In the genomic region with DNA sequence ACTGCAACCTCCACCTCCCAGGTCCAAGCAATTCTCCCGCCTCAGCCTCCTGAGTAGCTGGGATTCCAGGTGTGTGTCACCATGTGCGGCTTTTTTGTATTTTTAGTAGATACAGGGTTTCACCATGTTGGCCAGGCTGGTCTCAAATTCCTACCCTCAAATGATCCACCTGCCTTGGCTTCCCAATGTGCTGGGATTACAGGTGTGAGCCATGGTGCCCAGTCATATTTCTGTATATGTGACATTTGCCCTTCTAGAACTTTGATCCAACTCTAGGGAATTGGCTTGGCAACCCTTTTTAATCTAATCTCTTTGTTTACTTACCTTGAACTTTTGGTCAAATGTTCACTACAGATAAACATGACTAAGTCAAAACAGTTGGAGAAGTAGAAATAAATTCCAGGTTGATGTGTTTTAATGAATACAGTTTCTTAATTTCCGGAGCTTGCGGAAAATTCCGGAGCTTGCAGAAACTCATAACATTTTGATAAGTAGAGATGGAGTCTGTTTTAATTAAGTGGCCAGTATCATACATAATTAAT, we compare ENCODE assay signal across 21 cellular contexts. TPM values are rescaled to one million over a fixed set of nuclear protein-coding genes. Genes with fewer than 3 reads are reported as not detected.
DNase-seq lines count a peak whose midpoint lies in the region; ATAC-seq and TF ChIP-seq lines count a peak whose summit lies in the region.
"Had no signal": no experiment of that assay in that cellular context is flagged by ENCODE, and none has a peak within 500 bp of the region (broad histone marks: within the 10 kb centered on the region; RNA-seq: fewer than 3 reads in every experiment).

No MANE protein-coding gene starts in this region.

- H3K9me3 Mint-ChIP-seq in type B pancreatic cell: no peaks in the 10 kb centered on the region
- H3K9me3 Mint-ChIP-seq: CD4-positive, alpha-beta T cell had no signal

- H3K36me3 Mint-ChIP-seq in type B pancreatic cell: no peaks in the 10 kb centered on the region

- H3K27ac ChIP-seq in duodenal mucosa (ENCODE audit: low read depth, low read length): peak overlapping the region; percentile 44
- H3K27ac ChIP-seq in liver (ENCODE audit: low read depth in 1 of 2, low read length in 2 of 2): peak overlapping the region; percentile 83 to 85
- H3K27ac ChIP-seq: BLaER1, KMS-11 had no signal

- peak overlapping the region; percentile 7 for H3K27ac Mint-ChIP-seq in type B pancreatic cell
- H3K27ac Mint-ChIP-seq: CD4-positive, alpha-beta T cell had no signal

- TF ChIP-seq RAD21 in liver (IDR thresholded peaks at IDR 0.05): peak; percentile 37 to 43

- DNase-seq in HT-29 (ENCODE audit: low spot score): peak; percentile 15
- no peak for DNase-seq in type B pancreatic cell (ENCODE audit: extremely low spot score, unreplicated experiment)
- DNase-seq in amniotic stem cell (lab: John Stamatoyannopoulos, UW): no peak
- DNase-seq in SK-N-DZ (ENCODE audit: low spot score): no peak
- DNase-seq: CD4-positive, alpha-beta T cell; GOT3; IMR-90; MM.1S; NCI-H2029; NCI-H446; NCI-H524 treated with DMSO at 0.1 percent for 48 hours; NCI-H774; NK-92 treated with Interleukin-12 subunit alpha and Interleukin-12 subunit beta, amount 100 ng/mL, for 24 hours; PC-3 had no signal

- no peak for TF ChIP-seq CTCF in liver (IDR thresholded peaks at IDR 0.05; ENCODE audit: low read depth, low read length, missing input control)
- TF ChIP-seq CTCF in type B pancreatic cell (conservative IDR thresholded peaks at IDR 0.05): no peak

- peaks cover 12% of the 10 kb centered on the region for H3K4me1 Mint-ChIP-seq in type B pancreatic cell (ENCODE audit: unreplicated experiment)

- WGBS in liver: 45% methylated on average over 5 of the region's 5 CpGs

- no peak overlapping the region for H3K4me3 Mint-ChIP-seq in type B pancreatic cell
- H3K4me3 Mint-ChIP-seq: CD4-positive, alpha-beta T cell had no signal

- H3K36me3 ChIP-seq in duodenal mucosa (ENCODE audit: control insufficient read depth in 1 of 2, insufficient read depth in 2 of 2, low read length in 2 of 2) (no peaks in the 10 kb centered on the region), liver (ENCODE audit: control insufficient read depth in 4 of 4, insufficient read depth in 3 of 4, low read depth in 1 of 4, low read length in 3 of 4) (no peaks in the 10 kb centered on the region)
- H3K36me3 ChIP-seq: BLaER1 had no signal

- H3K27me3 Mint-ChIP-seq in type B pancreatic cell: no peaks in the 10 kb centered on the region
- H3K27me3 Mint-ChIP-seq: CD4-positive, alpha-beta T cell had no signal

- H3K4me1 ChIP-seq in duodenal mucosa (ENCODE audit: control insufficient read depth in 1 of 2, insufficient read depth in 2 of 2, low read length in 2 of 2) (peaks cover 7 to 14% of the 10 kb centered on the region in 2 donors), liver (ENCODE audit: control insufficient read depth in 4 of 4, insufficient read depth in 4 of 4, low read length in 3 of 4) (peaks cover 16 to 39% (median 29%) of the 10 kb centered on the region in 4 donors)

- no peaks in the 10 kb centered on the region for H3K27me3 ChIP-seq in duodenal mucosa (ENCODE audit: control insufficient read depth in 1 of 2, insufficient read depth in 2 of 2, low read length in 2 of 2)
- no peaks in the 10 kb centered on the region for H3K27me3 ChIP-seq in liver (ENCODE audit: control insufficient read depth in 4 of 4, insufficient read depth in 4 of 4, low read length in 3 of 4)
- H3K27me3 ChIP-seq: BLaER1 had no signal

- H3K4me3 ChIP-seq in duodenal mucosa (ENCODE audit: low read depth in 1 of 2, low read length in 2 of 2) (no peak overlapping the region), liver (ENCODE audit: low read depth in 1 of 3, low read length in 3 of 3) (no peak overlapping the region)
- H3K4me3 ChIP-seq: BLaER1 had no signal

- no peaks in the 10 kb centered on the region for H3K9me3 ChIP-seq in duodenal mucosa (ENCODE audit: control insufficient read depth in 1 of 2, low read length in 2 of 2)
- H3K9me3 ChIP-seq in liver (ENCODE audit: control insufficient read depth in 4 of 4, low read length in 3 of 4): no peaks in the 10 kb centered on the region

- no peak for ATAC-seq in GM21619 (IDR thresholded peaks at IDR 0.05; ENCODE audit: unreplicated experiment)
- ATAC-seq: HCT116, PC-3, SK-N-SH treated with all-trans-retinoic acid at 6 μM for 48 hours had no signal

- H3K9ac ChIP-seq in duodenal mucosa (ENCODE audit: low read depth in 1 of 2, low read length in 2 of 2) (no peak overlapping the region), liver (ENCODE audit: low read depth in 1 of 2, low read length in 2 of 2) (peak overlapping the region in 1 of 2 donors; percentile 34)
- H3K9ac ChIP-seq: BLaER1, KMS-11 had no signal

TF ChIP-seq in liver, 16 proteins besides CTCF, POLR2A, EP300 and RAD21:
- TF ChIP-seq EGR1 (IDR thresholded peaks at IDR 0.05; ENCODE audit: low read depth in 2 of 2) (peak in 1 of 2 donors; percentile 24), ATF3 (IDR thresholded peaks at IDR 0.05) (no peak), GABPA (IDR thresholded peaks at IDR 0.05 in 1 of 2, conservative IDR thresholded peaks at IDR 0.05 in 1 of 2) (no peak), NR2F2 (IDR thresholded peaks at IDR 0.05) (peak; percentile 87), RXRA (IDR thresholded peaks at IDR 0.05) (peak; percentile 85 to 93), HNF4A (conservative IDR thresholded peaks at IDR 0.05) (peak; percentile 94 to 95), TAF1 (conservative IDR thresholded peaks at IDR 0.05) (no peak), HNF4G (IDR thresholded peaks at IDR 0.05) (no peak), SP1 (IDR thresholded peaks at IDR 0.05) (peak; percentile 90), FOXA2 (IDR thresholded peaks at IDR 0.05) (peak; percentile 95), ZBTB33 (IDR thresholded peaks at IDR 0.05) (peak; percentile 86), MAX (IDR thresholded peaks at IDR 0.05) (peak; percentile 97), JUND (IDR thresholded peaks at IDR 0.05) (peak in 1 of 2 donors; percentile 70), REST (IDR thresholded peaks at IDR 0.05) (peak; percentile 61), FOXA1 (IDR thresholded peaks at IDR 0.05) (peak; percentile 92), YY1 (IDR thresholded peaks at IDR 0.05) (peak; percentile 72)

RNA-seq across cellular contexts. Expression of gene PEBP1, which starts 11.5 kb away (rescaled TPM):
- 256 and 291 TPM in 2 replicates for total RNA-seq in HT-29 (2014; rRNA removed; shearing (Covaris generic))
- total RNA-seq in liver (100 to 1,000 TPM; 478 to 546 TPM), type B pancreatic cell (ENCODE audit: low replicate concordance) (285 and 326 TPM in 2 replicates)
- polyA plus RNA-seq in liver: 1,000 to 10,000 TPM in 1 of 2 donors, 100 to 1,000 TPM in 1; 724 to 1,937 TPM
- polyA plus RNA-seq in SK-N-DZ (2014; cell fraction: cytosol; rRNA removed): 776 and 855 TPM in 2 replicates
- polyA plus RNA-seq in SK-N-DZ (2014; cell fraction: nucleus; rRNA removed): 293 and 383 TPM in 2 replicates

RNA-seq across cellular contexts. Expression of gene VSIG10, which starts 20.6 kb away (rescaled TPM):
- 37.4 and 40.8 TPM in 2 replicates for total RNA-seq in HT-29 (2014; rRNA removed; shearing (Covaris generic))
- total RNA-seq in liver: 10 to 100 TPM in 1 of 2 donors, 1 to 10 TPM in 1; 9.8 to 16.4 TPM
- polyA plus RNA-seq in liver: 10 to 100 TPM; 11.2 to 12.2 TPM
- total RNA-seq in type B pancreatic cell (ENCODE audit: low replicate concordance): 45.1 and 105 TPM in 2 replicates
- 39.4 and 43.2 TPM in 2 replicates for polyA plus RNA-seq in SK-N-DZ (2014; cell fraction: cytosol; rRNA removed)
- polyA plus RNA-seq in SK-N-DZ (2014; cell fraction: nucleus; rRNA removed): 37.8 and 54.1 TPM in 2 replicates
